ENCODE assay signal across 14 cellular contexts in the genomic region with DNA sequence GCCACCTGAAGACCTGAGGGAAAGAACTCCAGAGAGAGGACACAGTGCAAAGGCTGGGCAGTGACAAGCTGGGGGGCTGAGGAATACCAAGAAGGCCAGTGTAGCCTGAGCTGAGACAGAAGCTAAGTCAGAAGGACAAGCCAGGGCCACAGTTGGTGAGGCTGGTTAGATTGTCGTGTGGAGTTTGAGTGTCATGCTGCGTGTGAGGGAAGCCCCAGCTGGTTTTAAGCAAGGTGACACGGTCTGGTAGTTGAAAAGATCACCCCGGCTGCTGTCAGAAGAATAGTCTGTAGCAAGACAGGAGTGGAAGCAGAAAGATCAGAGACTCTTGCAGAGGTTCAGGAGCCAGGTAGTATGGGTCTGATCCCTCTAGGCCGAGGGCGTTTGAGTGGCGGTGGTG. TPM values are rescaled to one million over a fixed set of nuclear protein-coding genes. Genes with fewer than 3 reads are reported as not detected.
DNase-seq lines count a peak whose midpoint lies in the region; ATAC-seq, FAIRE-seq and TF ChIP-seq lines count a peak whose summit lies in the region.
"Had no signal": no experiment of that assay in that cellular context is flagged by ENCODE, and none has a peak within 500 bp of the region (broad histone marks: within the 10 kb centered on the region; RNA-seq: fewer than 3 reads in every experiment).

No MANE protein-coding gene starts in this region.

- H3K4me3 Mint-ChIP-seq in activated CD8-positive, alpha-beta T cell treated with anti-CD3 and anti-CD28 coated beads for 36 hours = no peak overlapping the region
- no peak overlapping the region for H3K4me3 Mint-ChIP-seq in activated CD8-positive, alpha-beta T cell treated with anti-CD3 and anti-CD28 coated beads, Interleukin-2, amount 10 ng/mL, durations not matched to agents 7 days and 5 days
- no peak overlapping the region for H3K4me3 Mint-ChIP-seq in naive thymus-derived CD8-positive, alpha-beta T cell

- no peaks in the 10 kb centered on the region for H3K27me3 ChIP-seq in bronchial epithelial cell (ENCODE audit: control insufficient read depth, insufficient read depth, low read length)

- ATAC-seq in activated CD8-positive, alpha-beta T cell treated with anti-CD3 and anti-CD28 coated beads for 36 hours = no peak
- no peak for ATAC-seq in activated CD8-positive, alpha-beta T cell treated with anti-CD3 and anti-CD28 coated beads, Interleukin-2, amount 10 ng/mL, durations not matched to agents 7 days and 5 days
- ATAC-seq in HG03095 (IDR thresholded peaks at IDR 0.05; ENCODE audit: unreplicated experiment) (peak; percentile 38), GM21526 (IDR thresholded peaks at IDR 0.05; ENCODE audit: low FRiP score, unreplicated experiment) (no peak), HG02970 (IDR thresholded peaks at IDR 0.05; ENCODE audit: low FRiP score, unreplicated experiment) (no peak)
- no peak for ATAC-seq in naive thymus-derived CD8-positive, alpha-beta T cell
- ATAC-seq: activated CD4-positive, CD25-positive, alpha-beta regulatory T cell treated with anti-CD3 and anti-CD28 coated beads, Interleukin-2, amount 50 U/mL, for 24 hours; HCT116 had no signal

- intact Hi-C loops in activated CD8-positive, alpha-beta T cell treated with anti-CD3 and anti-CD28 coated beads for 36 hours (cut with micrococcal nuclease) = loop anchor here (5.0 to 10.0 kb wide), 4 partner anchors 42 to 330 kb away; no protein-coding TSS in a partner anchor

- no peaks in the 10 kb centered on the region for H3K36me3 ChIP-seq in bronchial epithelial cell (ENCODE audit: control insufficient read depth, insufficient read depth, low read length)

- H3K4me3 ChIP-seq in bronchial epithelial cell (ENCODE audit: low read depth, low read length) = no peak overlapping the region

- no peak overlapping the region for H3K27ac Mint-ChIP-seq in activated CD8-positive, alpha-beta T cell treated with anti-CD3 and anti-CD28 coated beads for 36 hours
- no peak overlapping the region for H3K27ac Mint-ChIP-seq in activated CD8-positive, alpha-beta T cell treated with anti-CD3 and anti-CD28 coated beads, Interleukin-2, amount 10 ng/mL, durations not matched to agents 7 days and 5 days
- H3K27ac Mint-ChIP-seq in naive thymus-derived CD8-positive, alpha-beta T cell = peak overlapping the region in 1 of 10 donors; percentile 24

- H3K9me3 Mint-ChIP-seq in activated CD8-positive, alpha-beta T cell treated with anti-CD3 and anti-CD28 coated beads for 36 hours = no peaks in the 10 kb centered on the region
- no peaks in the 10 kb centered on the region for H3K9me3 Mint-ChIP-seq in activated CD8-positive, alpha-beta T cell treated with anti-CD3 and anti-CD28 coated beads, Interleukin-2, amount 10 ng/mL, durations not matched to agents 7 days and 5 days (ENCODE audit: insufficient read depth)
- no peaks in the 10 kb centered on the region for H3K9me3 Mint-ChIP-seq in naive thymus-derived CD8-positive, alpha-beta T cell

- CTCF ChIA-PET in activated CD8-positive, alpha-beta T cell treated with anti-CD3 and anti-CD28 coated beads for 36 hours (lab: Charles Lee) = interaction anchor here (1.1 to 10.7 kb wide), 10 partner anchors 7 to 707 kb away, joined by 3 to 184 read pairs (median 6); partner anchors contain the start of gene CDC42EP3
- CTCF ChIA-PET in activated CD8-positive, alpha-beta T cell treated with anti-CD3 and anti-CD28 coated beads, Interleukin-2, amount 10 ng/mL, durations not matched to agents 7 days and 5 days (lab: Charles Lee) = interaction anchor here (1.0 to 7.8 kb wide), 5 partner anchors 41 to 705 kb away, joined by 3 to 135 read pairs (median 7); no protein-coding TSS in a partner anchor

- peak; percentile 14 for DNase-seq in activated CD8-positive, alpha-beta T cell treated with anti-CD3 and anti-CD28 coated beads for 36 hours
- DNase-seq in activated CD8-positive, alpha-beta T cell treated with anti-CD3 and anti-CD28 coated beads, Interleukin-2, amount 10 ng/mL, durations not matched to agents 7 days and 5 days = no peak
- DNase-seq in bronchial epithelial cell (ENCODE audit: low read depth) = no peak
- no peak for DNase-seq in islet precursor cell
- no peak for DNase-seq in naive thymus-derived CD8-positive, alpha-beta T cell
- DNase-seq: caudate nucleus, foreskin fibroblast, NCI-H2227 treated with DMSO at 0.1 percent for 48 hours, T-helper 2 cell had no signal

- no peaks in the 10 kb centered on the region for H3K36me3 Mint-ChIP-seq in activated CD8-positive, alpha-beta T cell treated with anti-CD3 and anti-CD28 coated beads for 36 hours (ENCODE audit: low read depth)
- H3K36me3 Mint-ChIP-seq in activated CD8-positive, alpha-beta T cell treated with anti-CD3 and anti-CD28 coated beads, Interleukin-2, amount 10 ng/mL, durations not matched to agents 7 days and 5 days (ENCODE audit: low read depth) = no peaks in the 10 kb centered on the region
- H3K36me3 Mint-ChIP-seq in naive thymus-derived CD8-positive, alpha-beta T cell = no peaks in the 10 kb centered on the region

- peak; percentile 28 for FAIRE-seq in bronchial epithelial cell (lab: Jason Lieb, UNC)

- TF ChIP-seq CTCF in activated CD8-positive, alpha-beta T cell treated with anti-CD3 and anti-CD28 coated beads for 36 hours (IDR thresholded peaks at IDR 0.05) = no peak
- no peak for TF ChIP-seq CTCF in bronchial epithelial cell (IDR thresholded peaks at IDR 0.05; ENCODE audit: insufficient read depth, low read length, severe bottlenecking)

- POLR2A ChIA-PET in activated CD8-positive, alpha-beta T cell treated with anti-CD3 and anti-CD28 coated beads for 36 hours (lab: Charles Lee) = interaction anchor here (0.8 to 1.2 kb wide), 2 partner anchors 9 to 23 kb away, joined by 3 read pairs; no protein-coding TSS in a partner anchor
- POLR2A ChIA-PET in activated CD8-positive, alpha-beta T cell treated with anti-CD3 and anti-CD28 coated beads, Interleukin-2, amount 10 ng/mL, durations not matched to agents 7 days and 5 days (lab: Charles Lee) = no interaction called here
- POLR2A ChIA-PET in naive thymus-derived CD8-positive, alpha-beta T cell (lab: Charles Lee) = no interaction called here

- H3K27me3 Mint-ChIP-seq in activated CD8-positive, alpha-beta T cell treated with anti-CD3 and anti-CD28 coated beads for 36 hours = no peaks in the 10 kb centered on the region
- peaks cover 3% of the 10 kb centered on the region for H3K27me3 Mint-ChIP-seq in activated CD8-positive, alpha-beta T cell treated with anti-CD3 and anti-CD28 coated beads, Interleukin-2, amount 10 ng/mL, durations not matched to agents 7 days and 5 days (ENCODE audit: low read depth)
- peaks cover 0 to 13% (median 4%) of the 10 kb centered on the region in 5 donors for H3K27me3 Mint-ChIP-seq in naive thymus-derived CD8-positive, alpha-beta T cell

- H3K4me1 Mint-ChIP-seq in activated CD8-positive, alpha-beta T cell treated with anti-CD3 and anti-CD28 coated beads for 36 hours (ENCODE audit: low read depth) = peaks cover 35% of the 10 kb centered on the region
- peaks cover 21% of the 10 kb centered on the region for H3K4me1 Mint-ChIP-seq in activated CD8-positive, alpha-beta T cell treated with anti-CD3 and anti-CD28 coated beads, Interleukin-2, amount 10 ng/mL, durations not matched to agents 7 days and 5 days (ENCODE audit: low read depth)
- peaks cover 0 to 10% (median 1%) of the 10 kb centered on the region in 4 donors for H3K4me1 Mint-ChIP-seq in naive thymus-derived CD8-positive, alpha-beta T cell

RNA-seq across cellular contexts. Expression of gene RMDN2, which starts 50.6 kb away (rescaled TPM):
- total RNA-seq in activated CD8-positive, alpha-beta T cell treated with anti-CD3 and anti-CD28 coated beads for 36 hours = 1 to 10 TPM; 1.4 to 2.6 TPM
- 1 to 10 TPM; 1.9 to 2.2 TPM for total RNA-seq in activated CD8-positive, alpha-beta T cell treated with anti-CD3 and anti-CD28 coated beads, Interleukin-2, amount 10 ng/mL, durations not matched to agents 7 days and 5 days
- 1.2 and 1.3 TPM in 2 replicates for total RNA-seq in bronchial epithelial cell
- total RNA-seq in naive thymus-derived CD8-positive, alpha-beta T cell = 1 to 10 TPM; 5.6 to 7.1 TPM
- polyA plus RNA-seq in naive thymus-derived CD8-positive, alpha-beta T cell = 1 to 10 TPM; 5.8 to 6.7 (median 6.4) TPM
